ENCODE assay signal across 9 cellular contexts in the genomic region with DNA sequence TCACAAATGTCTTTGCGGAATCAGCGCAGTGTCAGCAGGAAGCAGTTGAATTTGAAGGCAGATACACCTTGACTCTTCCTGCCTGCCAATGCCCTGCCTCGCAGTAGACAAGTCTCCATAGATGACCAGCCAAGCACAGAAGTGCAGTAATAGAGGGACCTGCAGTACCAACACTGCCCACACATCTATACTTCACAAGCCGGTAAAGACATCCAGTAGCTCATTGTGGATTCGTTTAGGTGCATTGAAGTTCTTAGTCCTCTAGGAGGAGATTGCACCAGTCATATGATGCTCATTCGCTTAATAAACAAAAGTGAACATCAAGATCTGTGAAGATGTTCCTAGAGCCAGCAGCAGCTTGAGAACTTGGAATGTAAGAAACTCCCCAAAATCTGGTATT. TPM values are rescaled to one million over a fixed set of nuclear protein-coding genes. Genes with fewer than 3 reads are reported as not detected.
A peak's percentile ranks its signal among the peaks of the same experiment; 100 is the strongest.
DNase-seq lines count a peak whose midpoint lies in the region; ATAC-seq, FAIRE-seq and TF ChIP-seq lines count a peak whose summit lies in the region.
"Had no signal": no experiment of that assay in that cellular context is flagged by ENCODE, and none has a peak within 500 bp of the region (broad histone marks: within the 10 kb centered on the region; RNA-seq: fewer than 3 reads in every experiment).

No MANE protein-coding gene starts in this region.

- FAIRE-seq in small intestine (lab: Jason Lieb, UNC): no peak
- FAIRE-seq: islet of Langerhans had no signal

- DNase-seq in ELR (ENCODE audit: low read depth) (peak; percentile 67), astrocyte of the spinal cord (ENCODE audit: low read depth, low spot score) (no peak), small intestine (peak; percentile 9), GM13977 (ENCODE audit: low spot score) (no peak), NCI-H2107 treated with DMSO at 0.1 percent for 48 hours (lab: John Stamatoyannopoulos, UW; ENCODE audit: unreplicated experiment) (no peak)
- no peak for DNase-seq in stimulated activated CD4-positive, alpha-beta T cell treated with anti-CD3 and anti-CD28 coated beads, Interleukin-4, amount 100 ng/mL, for 24 hours

- 72 to 77% (median 74%) methylated on average over 6 of the region's 6 CpGs for WGBS in small intestine, 3 donors

- no peaks in the 10 kb centered on the region for H3K4me1 ChIP-seq in small intestine (ENCODE audit: control insufficient read depth in 2 of 2, insufficient read depth in 1 of 2, low read depth in 1 of 2, low read length in 1 of 2)

- in situ Hi-C loops in astrocyte of the spinal cord (cut with HindIII; ENCODE audit: low sequenced_read_pairs): no loop called here
- in situ Hi-C loops in GM13977 (cut with MboI; ENCODE audit: low pct_unique_long_range_greater_than_20kb, low sequenced_read_pairs, unreplicated experiment): loop anchor here (10.0 kb wide), 1 partner anchor 57 kb away; a partner anchor contains a TSS

- H3K27me3 ChIP-seq in small intestine (ENCODE audit: control insufficient read depth in 2 of 2, insufficient read depth in 2 of 2, low read length in 2 of 2): peaks cover 0 to 6% of the 10 kb centered on the region in 2 donors

- no peak overlapping the region for H3K4me3 ChIP-seq in astrocyte of the spinal cord (ENCODE audit: low read depth, low read length)
- H3K4me3 ChIP-seq in small intestine (ENCODE audit: low read depth in 1 of 2, low read length in 2 of 2): no peak overlapping the region

- TF ChIP-seq CTCF in astrocyte of the spinal cord (IDR thresholded peaks at IDR 0.05; ENCODE audit: low read depth, low read length) (peak; percentile 15), GM13977 (IDR thresholded peaks at IDR 0.05; ENCODE audit: extremely low read depth, insufficient read depth, missing control alignments) (no peak)

- no peaks in the 10 kb centered on the region for H3K9me3 ChIP-seq in small intestine (ENCODE audit: control insufficient read depth, low read depth)

- H3K36me3 ChIP-seq in small intestine (ENCODE audit: control insufficient read depth in 2 of 2, insufficient read depth in 2 of 2, low read length in 2 of 2): no peaks in the 10 kb centered on the region

- peak; percentile 74 for ATAC-seq in GM19463 (IDR thresholded peaks at IDR 0.05; ENCODE audit: unreplicated experiment)
- peak; percentile 55 for ATAC-seq in HG03439 (IDR thresholded peaks at IDR 0.05; ENCODE audit: unreplicated experiment)

- H3K27ac ChIP-seq in small intestine (ENCODE audit: low read depth in 1 of 2, low read length in 1 of 2): no peak overlapping the region

RNA-seq across cellular contexts. Expression of a gene that starts 7.1 kb away (rescaled TPM):
- polyA plus RNA-seq in small intestine: not detected

RNA-seq across cellular contexts. Expression of a gene that starts 16.6 kb away (rescaled TPM):
- not detected for polyA plus RNA-seq in small intestine

RNA-seq across cellular contexts. Expression of a gene that starts 24.4 kb away (rescaled TPM):
- polyA plus RNA-seq in small intestine: not detected

RNA-seq across cellular contexts. Expression of a gene that starts 41.6 kb away (rescaled TPM):
- not detected for polyA plus RNA-seq in small intestine

RNA-seq across cellular contexts. Expression of a gene that starts 48.0 kb away (rescaled TPM):
- polyA plus RNA-seq in small intestine: not detected

Comparison
In these comparisons a context has a peak if more than half of its experiments do, and no peak if none do; other contexts are left out.
1. DNase-seq: peak in ELR (single experiment) and small intestine (single experiment); none in astrocyte of the spinal cord (single experiment), GM13977 (single experiment), stimulated activated CD4-positive, alpha-beta T cell treated with anti-CD3 and anti-CD28 coated beads, Interleukin-4, amount 100 ng/mL, for 24 hours (single experiment) and NCI-H2107 treated with DMSO at 0.1 percent for 48 hours (single experiment).